15 cellular contexts compared by ENCODE assay signal in the genomic region with DNA sequence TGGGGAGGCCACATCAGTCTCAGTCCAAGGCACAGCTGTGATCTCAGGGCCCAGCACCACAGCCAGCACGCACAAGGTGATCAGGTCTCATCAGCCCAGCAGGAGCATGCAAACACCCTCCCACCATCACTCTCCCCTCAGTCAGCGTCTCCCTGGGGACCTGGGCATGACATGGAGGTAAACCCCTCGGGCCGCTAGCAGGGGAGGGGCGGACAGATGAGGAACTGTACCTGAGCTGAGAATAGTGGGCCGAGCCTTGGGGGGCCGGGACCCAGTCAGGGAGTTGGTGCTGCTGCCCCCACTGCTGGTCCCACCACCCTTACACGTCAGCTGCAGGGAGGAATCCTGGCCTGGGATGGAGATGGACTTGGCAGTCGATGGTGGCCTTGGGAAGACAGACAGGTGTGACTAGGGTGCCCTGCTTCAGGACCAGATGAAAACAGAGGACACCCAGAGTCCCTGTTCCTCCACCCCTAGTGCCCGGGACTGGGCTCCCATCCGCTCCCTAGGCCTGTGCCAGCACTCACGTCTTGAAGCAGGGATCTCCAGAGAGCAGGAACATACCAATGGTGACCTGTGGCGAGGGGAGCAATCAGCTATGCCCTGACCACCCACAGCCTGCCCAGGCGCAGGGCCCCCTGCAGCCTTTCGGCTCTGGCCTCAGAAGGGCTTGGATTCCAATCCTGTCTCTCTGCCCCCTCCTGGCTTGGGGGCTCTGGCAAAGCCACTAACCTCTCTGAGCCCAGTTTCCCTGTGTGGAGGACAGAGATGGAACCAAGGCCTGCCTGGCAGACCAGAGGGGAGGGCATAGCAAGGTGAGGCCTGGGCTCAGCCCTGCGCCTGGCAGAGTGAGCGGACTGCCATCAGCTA. TPM values are rescaled to one million over a fixed set of nuclear protein-coding genes. Genes with fewer than 3 reads are reported as not detected.
DNase-seq lines count a peak whose midpoint lies in the region; ATAC-seq and TF ChIP-seq lines count a peak whose summit lies in the region.
"Had no signal": no experiment of that assay in that cellular context is flagged by ENCODE, and none has a peak within 500 bp of the region (broad histone marks: within the 10 kb centered on the region; RNA-seq: fewer than 3 reads in every experiment).

No MANE protein-coding gene starts in this region.

- H3K9me3 ChIP-seq in iPS-15b (ENCODE audit: control insufficient read depth, insufficient read depth, low read length) = no peaks in the 10 kb centered on the region
- H3K9me3 ChIP-seq in uterus = no peaks in the 10 kb centered on the region
- H3K9me3 ChIP-seq: BE2C, prostate gland, upper lobe of right lung had no signal

- intact Hi-C loops in uterus (cut with DNase I; ENCODE audit: low total_unique reads) = no loop called here

- CTCF ChIA-PET in activated CD8-positive, alpha-beta T cell treated with anti-CD3 and anti-CD28 coated beads, Interleukin-2, amount 10 ng/mL, durations not matched to agents 7 days and 5 days (lab: Charles Lee) = interaction anchor here (2.2 kb wide), 1 partner anchor 87 kb away, joined by 13 read pairs; no protein-coding TSS in a partner anchor

- peak overlapping the region in 1 of 2 donors; percentile 26 for H3K27ac ChIP-seq in uterus
- H3K27ac ChIP-seq: prostate gland, SK-N-MC, upper lobe of right lung had no signal

- H3K27me3 ChIP-seq in iPS-15b (ENCODE audit: control insufficient read depth, insufficient read depth, low read length) = no peaks in the 10 kb centered on the region
- H3K27me3 ChIP-seq in uterus = no peaks in the 10 kb centered on the region
- H3K27me3 ChIP-seq: BE2C, upper lobe of right lung had no signal

- H3K4me3 ChIP-seq in iPS-15b (ENCODE audit: low read depth, low read length) = no peak overlapping the region
- H3K4me3 ChIP-seq in uterus = no peak overlapping the region
- H3K4me3 ChIP-seq: prostate gland, SK-N-MC, upper lobe of right lung had no signal

- H3K9me3 Mint-ChIP-seq in stimulated activated naive CD8-positive, alpha-beta T cell treated with anti-CD3 and anti-CD28 coated beads, Interleukin-15, Interleukin-2, amounts not matched to agents 100 ng/mL and 50 ng/mL, for 24 hours = no peaks in the 10 kb centered on the region
- no peaks in the 10 kb centered on the region for H3K9me3 Mint-ChIP-seq in stimulated activated naive CD8-positive, alpha-beta T cell treated with anti-CD3 and anti-CD28 coated beads, Interleukin-15, amount 100 ng/mL, for 72 hours
- no peaks in the 10 kb centered on the region for H3K9me3 Mint-ChIP-seq in activated CD8-positive, alpha-beta T cell treated with anti-CD3 and anti-CD28 coated beads, Interleukin-2, amount 10 ng/mL, durations not matched to agents 7 days and 5 days (ENCODE audit: insufficient read depth)
- no peaks in the 10 kb centered on the region for H3K9me3 Mint-ChIP-seq in immature natural killer cell

- peaks cover 3% of the 10 kb centered on the region for H3K4me1 ChIP-seq in iPS-15b (ENCODE audit: control insufficient read depth, insufficient read depth, low read length)
- H3K4me1 ChIP-seq in uterus = no peaks in the 10 kb centered on the region
- H3K4me1 ChIP-seq: prostate gland, upper lobe of right lung had no signal

- peak overlapping the region; percentile 75 for H3K27ac Mint-ChIP-seq in stimulated activated naive CD8-positive, alpha-beta T cell treated with anti-CD3 and anti-CD28 coated beads, Interleukin-15, Interleukin-2, amounts not matched to agents 100 ng/mL and 50 ng/mL, for 24 hours
- H3K27ac Mint-ChIP-seq in stimulated activated naive CD8-positive, alpha-beta T cell treated with anti-CD3 and anti-CD28 coated beads, Interleukin-15, amount 100 ng/mL, for 72 hours = peak overlapping the region in 1 of 2 donors; percentile 88
- peak overlapping the region; percentile 61 for H3K27ac Mint-ChIP-seq in activated CD8-positive, alpha-beta T cell treated with anti-CD3 and anti-CD28 coated beads, Interleukin-2, amount 10 ng/mL, durations not matched to agents 7 days and 5 days
- H3K27ac Mint-ChIP-seq in immature natural killer cell = peak overlapping the region in 2 of 6 donors; percentile 7 to 40

- no peaks in the 10 kb centered on the region for H3K27me3 Mint-ChIP-seq in stimulated activated naive CD8-positive, alpha-beta T cell treated with anti-CD3 and anti-CD28 coated beads, Interleukin-15, Interleukin-2, amounts not matched to agents 100 ng/mL and 50 ng/mL, for 24 hours
- no peaks in the 10 kb centered on the region for H3K27me3 Mint-ChIP-seq in stimulated activated naive CD8-positive, alpha-beta T cell treated with anti-CD3 and anti-CD28 coated beads, Interleukin-15, amount 100 ng/mL, for 72 hours
- no peaks in the 10 kb centered on the region for H3K27me3 Mint-ChIP-seq in activated CD8-positive, alpha-beta T cell treated with anti-CD3 and anti-CD28 coated beads, Interleukin-2, amount 10 ng/mL, durations not matched to agents 7 days and 5 days (ENCODE audit: low read depth)
- H3K27me3 Mint-ChIP-seq in immature natural killer cell (ENCODE audit: low read depth in 3 of 3) = no peaks in the 10 kb centered on the region

- TF ChIP-seq CTCF in uterus (IDR thresholded peaks at IDR 0.05) = no peak

- no peak overlapping the region for H3K4me3 Mint-ChIP-seq in stimulated activated naive CD8-positive, alpha-beta T cell treated with anti-CD3 and anti-CD28 coated beads, Interleukin-15, Interleukin-2, amounts not matched to agents 100 ng/mL and 50 ng/mL, for 24 hours
- no peak overlapping the region for H3K4me3 Mint-ChIP-seq in stimulated activated naive CD8-positive, alpha-beta T cell treated with anti-CD3 and anti-CD28 coated beads, Interleukin-15, amount 100 ng/mL, for 72 hours
- no peak overlapping the region for H3K4me3 Mint-ChIP-seq in activated CD8-positive, alpha-beta T cell treated with anti-CD3 and anti-CD28 coated beads, Interleukin-2, amount 10 ng/mL, durations not matched to agents 7 days and 5 days
- no peak overlapping the region for H3K4me3 Mint-ChIP-seq in immature natural killer cell

- no peak for TF ChIP-seq POLR2A in uterus (IDR thresholded peaks at IDR 0.05)

- peaks cover 16% of the 10 kb centered on the region for H3K36me3 Mint-ChIP-seq in stimulated activated naive CD8-positive, alpha-beta T cell treated with anti-CD3 and anti-CD28 coated beads, Interleukin-15, Interleukin-2, amounts not matched to agents 100 ng/mL and 50 ng/mL, for 24 hours (ENCODE audit: low read depth)
- H3K36me3 Mint-ChIP-seq in activated CD8-positive, alpha-beta T cell treated with anti-CD3 and anti-CD28 coated beads, Interleukin-2, amount 10 ng/mL, durations not matched to agents 7 days and 5 days (ENCODE audit: low read depth) = peaks cover 66% of the 10 kb centered on the region
- H3K36me3 Mint-ChIP-seq in immature natural killer cell = peaks cover 0 to 4% (median 0%) of the 10 kb centered on the region in 3 donors

- no peak for DNase-seq in stimulated activated naive CD8-positive, alpha-beta T cell treated with anti-CD3 and anti-CD28 coated beads, Interleukin-15, amount 100 ng/mL, for 72 hours
- no peak for DNase-seq in activated CD8-positive, alpha-beta T cell treated with anti-CD3 and anti-CD28 coated beads, Interleukin-2, amount 10 ng/mL, durations not matched to agents 7 days and 5 days
- DNase-seq in immature natural killer cell (no peak), hypothalamus (lab: John Stamatoyannopoulos, UW) (no peak), uterus (no peak)
- DNase-seq: BE2C, EL, islet precursor cell, NCI-H1105 treated with DMSO at 0.1 percent for 48 hours, upper lobe of right lung had no signal

- POLR2A ChIA-PET in activated CD8-positive, alpha-beta T cell treated with anti-CD3 and anti-CD28 coated beads, Interleukin-2, amount 10 ng/mL, durations not matched to agents 7 days and 5 days (lab: Charles Lee) = interaction anchor here (0.9 kb wide), 1 partner anchor 13 kb away, joined by 4 read pairs; no protein-coding TSS in a partner anchor

- H3K9ac ChIP-seq in iPS-15b (ENCODE audit: low read depth, low read length) = peak overlapping the region; percentile 24

- H3K36me3 ChIP-seq in iPS-15b (ENCODE audit: control insufficient read depth, insufficient read depth, low read length) = peaks cover 33% of the 10 kb centered on the region
- no peaks in the 10 kb centered on the region for H3K36me3 ChIP-seq in uterus

- no peak for ATAC-seq in stimulated activated naive CD8-positive, alpha-beta T cell treated with anti-CD3 and anti-CD28 coated beads, Interleukin-15, amount 100 ng/mL, for 72 hours
- ATAC-seq in activated CD8-positive, alpha-beta T cell treated with anti-CD3 and anti-CD28 coated beads, Interleukin-2, amount 10 ng/mL, durations not matched to agents 7 days and 5 days = no peak
- no peak for ATAC-seq in GM21447 (IDR thresholded peaks at IDR 0.05; ENCODE audit: unreplicated experiment)
- ATAC-seq: upper lobe of right lung had no signal

- H3K4me1 Mint-ChIP-seq in stimulated activated naive CD8-positive, alpha-beta T cell treated with anti-CD3 and anti-CD28 coated beads, Interleukin-15, Interleukin-2, amounts not matched to agents 100 ng/mL and 50 ng/mL, for 24 hours (ENCODE audit: low read depth) = peaks cover 48% of the 10 kb centered on the region
- H3K4me1 Mint-ChIP-seq in stimulated activated naive CD8-positive, alpha-beta T cell treated with anti-CD3 and anti-CD28 coated beads, Interleukin-15, amount 100 ng/mL, for 72 hours = peaks cover 98% of the 10 kb centered on the region
- peaks cover 70% of the 10 kb centered on the region for H3K4me1 Mint-ChIP-seq in activated CD8-positive, alpha-beta T cell treated with anti-CD3 and anti-CD28 coated beads, Interleukin-2, amount 10 ng/mL, durations not matched to agents 7 days and 5 days (ENCODE audit: low read depth)
- H3K4me1 Mint-ChIP-seq in immature natural killer cell = peaks cover under 1 to 8% of the 10 kb centered on the region in 2 donors

RNA-seq across cellular contexts. Expression of a gene that starts 10.4 kb away (rescaled TPM):
- 10 to 100 TPM; 47.9 to 53.8 TPM for total RNA-seq in activated CD8-positive, alpha-beta T cell treated with anti-CD3 and anti-CD28 coated beads, Interleukin-2, amount 10 ng/mL, durations not matched to agents 7 days and 5 days
- polyA plus RNA-seq in immature natural killer cell = 10 to 100 TPM; 48.0 to 79.7 (median 59.8) TPM
- 10 to 100 TPM in 3 of 4 donors, 1 to 10 TPM in 1; 6.7 to 33.1 (median 15.9) TPM for total RNA-seq in uterus

RNA-seq across cellular contexts. Expression of a gene that starts 17.5 kb away (rescaled TPM):
- 1 to 10 TPM; 2.6 to 2.7 TPM for total RNA-seq in activated CD8-positive, alpha-beta T cell treated with anti-CD3 and anti-CD28 coated beads, Interleukin-2, amount 10 ng/mL, durations not matched to agents 7 days and 5 days
- under 1 TPM in 2 of 3 donors, not detected in 1; 0.14 to 0.18 TPM for polyA plus RNA-seq in immature natural killer cell
- total RNA-seq in uterus = 10 to 100 TPM in 1 of 4 donors, 1 to 10 TPM in 2, not detected in 1; 2.9 to 11.3 (median 3.2) TPM

RNA-seq across cellular contexts. Expression of a gene that starts 31.2 kb away (rescaled TPM):
- 10 to 100 TPM; 37.0 to 39.7 TPM for total RNA-seq in activated CD8-positive, alpha-beta T cell treated with anti-CD3 and anti-CD28 coated beads, Interleukin-2, amount 10 ng/mL, durations not matched to agents 7 days and 5 days
- polyA plus RNA-seq in immature natural killer cell = 10 to 100 TPM in 1 of 3 donors, 1 to 10 TPM in 2; 8.7 to 20.1 (median 9.1) TPM
- 10 to 100 TPM in 3 of 4 donors, under 1 TPM in 1; 0.59 to 41.7 (median 20.7) TPM for total RNA-seq in uterus

RNA-seq across cellular contexts. Expression of a gene that starts 32.7 kb away (rescaled TPM):
- 100 to 1,000 TPM; 227 to 232 TPM for total RNA-seq in activated CD8-positive, alpha-beta T cell treated with anti-CD3 and anti-CD28 coated beads, Interleukin-2, amount 10 ng/mL, durations not matched to agents 7 days and 5 days
- 10 to 100 TPM in 2 of 3 donors, 1 to 10 TPM in 1; 7.6 to 19.6 (median 14.7) TPM for polyA plus RNA-seq in immature natural killer cell
- 100 to 1,000 TPM in 1 of 4 donors, 10 to 100 TPM in 2, 1 to 10 TPM in 1; 5.0 to 140 (median 19.3) TPM for total RNA-seq in uterus

RNA-seq across cellular contexts. Expression of a gene that starts 48.7 kb away (rescaled TPM):
- 10 to 100 TPM; 68.6 to 77.6 TPM for total RNA-seq in activated CD8-positive, alpha-beta T cell treated with anti-CD3 and anti-CD28 coated beads, Interleukin-2, amount 10 ng/mL, durations not matched to agents 7 days and 5 days
- polyA plus RNA-seq in immature natural killer cell = 10 to 100 TPM; 84.0 to 97.8 (median 94.1) TPM
- total RNA-seq in uterus = 100 to 1,000 TPM in 3 of 4 donors, 10 to 100 TPM in 1; 37.7 to 133 (median 111) TPM
